In the genomic region with DNA sequence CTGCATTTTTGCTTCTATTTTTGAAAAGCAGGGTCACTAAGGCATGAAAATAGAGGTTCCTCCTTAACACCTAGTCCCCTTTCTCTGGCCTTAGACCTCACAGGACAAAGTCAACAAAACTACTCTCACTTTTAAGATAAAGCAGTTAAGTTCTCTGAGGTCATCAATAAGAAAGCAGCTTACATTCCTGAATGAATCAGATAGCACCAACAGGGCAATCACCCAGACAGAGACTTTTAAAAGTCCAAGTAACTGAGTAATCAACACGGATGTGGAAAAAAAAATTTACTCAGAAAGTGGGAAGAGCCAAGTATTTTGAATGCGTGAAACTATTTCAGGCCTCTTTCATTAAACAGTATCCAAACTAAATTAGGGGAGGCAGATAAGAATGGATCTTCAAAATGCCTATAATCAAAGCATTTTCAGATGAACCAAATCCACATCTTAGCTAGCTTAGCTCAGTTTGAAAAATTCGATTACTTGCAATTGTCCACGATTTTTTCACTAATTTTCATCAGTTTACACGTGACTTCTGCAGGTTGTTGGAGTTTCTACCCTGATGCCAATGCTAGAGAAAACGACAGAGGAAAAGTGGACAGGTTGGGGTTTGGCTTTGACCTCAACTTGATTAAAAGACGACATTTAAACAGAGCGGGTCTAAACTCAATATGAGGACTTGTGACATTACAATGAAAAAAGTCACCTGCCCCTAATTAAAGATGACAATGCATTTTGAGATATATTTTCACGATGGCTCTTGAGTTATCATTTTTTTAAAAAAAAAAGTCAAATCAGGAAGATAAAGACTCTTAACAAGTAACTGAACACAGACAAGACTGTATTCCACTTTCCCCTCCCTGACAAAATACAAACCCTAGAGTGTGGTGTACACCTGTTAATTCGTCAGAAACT, we compare ENCODE assay signal across 9 cellular contexts. TPM values are rescaled to one million over a fixed set of nuclear protein-coding genes. Genes with fewer than 3 reads are reported as not detected.
DNase-seq lines count a peak whose midpoint lies in the region; ATAC-seq and TF ChIP-seq lines count a peak whose summit lies in the region.
"Had no signal": no experiment of that assay in that cellular context is flagged by ENCODE, and none has a peak within 500 bp of the region (broad histone marks: within the 10 kb centered on the region; RNA-seq: fewer than 3 reads in every experiment).

No MANE protein-coding gene starts in this region.

- no peak overlapping the region for H3T11ph ChIP-seq in H9 (ENCODE audit: low read length)

- H3K9me3 Mint-ChIP-seq in H9 (peaks cover 0 to 2% of the 10 kb centered on the region in 2 experiments; a peak in 1 of 5 replicates), activated B cell treated with CpG ODN at 0.5 μM for 24 hours (no peaks in the 10 kb centered on the region)

- DNase-seq in H9 (no peak), activated B cell treated with CpG ODN at 0.5 μM for 24 hours (no peak), COR-L47 (lab: John Stamatoyannopoulos, UW) (no peak), NK-92 (lab: John Stamatoyannopoulos, UW; ENCODE audit: unreplicated experiment) (no peak), NCI-H526 treated with DMSO at 0.1 percent for 48 hours (lab: John Stamatoyannopoulos, UW) (no peak)
- DNase-seq: left cardiac atrium had no signal

- no peak overlapping the region for H3K9ac ChIP-seq in H9 (ENCODE audit: extremely low read depth, insufficient read length, low read length)
- H3K9ac ChIP-seq in iPS-15b (ENCODE audit: low read depth, low read length) = no peak overlapping the region
- peak overlapping the region; percentile 75 to 81 (median 77) for H3K9ac ChIP-seq in skeletal muscle tissue (ENCODE audit: low read depth in 1 of 3, low read length in 3 of 3)

- H3K4me3 Mint-ChIP-seq in H9 (peak overlapping the region; percentile 71 to 83), activated B cell treated with CpG ODN at 0.5 μM for 24 hours (peak overlapping the region; percentile 66)

- CTCF ChIA-PET in activated B cell treated with CpG ODN at 0.5 μM for 24 hours (lab: Charles Lee) = no interaction called here

- no peak overlapping the region for H3K56ac ChIP-seq in H9 (ENCODE audit: insufficient read length, low read depth, low read length)

- no peaks in the 10 kb centered on the region for H3K36me3 ChIP-seq in iPS-15b (ENCODE audit: control insufficient read depth, insufficient read depth, low read length)
- peaks cover 2 to 10% (median 6%) of the 10 kb centered on the region in 3 donors for H3K36me3 ChIP-seq in skeletal muscle tissue (ENCODE audit: control insufficient read depth in 3 of 3, insufficient read depth in 3 of 3, low read length in 3 of 3)

- H3K36me3 Mint-ChIP-seq in H9 (ENCODE audit: insufficient read depth in 1 of 3, low read depth in 3 of 3) (peaks cover 0 to 7% (median 2%) of the 10 kb centered on the region in 3 experiments; a peak in 2 of 7 replicates), activated B cell treated with CpG ODN at 0.5 μM for 24 hours (ENCODE audit: low read depth) (no peaks in the 10 kb centered on the region)

- H2BK5ac ChIP-seq in H9 (ENCODE audit: insufficient read length, low read length) = no peak overlapping the region

- no peak overlapping the region for H4K91ac ChIP-seq in H9 (ENCODE audit: insufficient read length, low read depth, low read length)

- H3K14ac ChIP-seq in H9 (ENCODE audit: insufficient read depth, low read length) = no peak overlapping the region

- H3K27me3 Mint-ChIP-seq in H9 (ENCODE audit: low read depth) = peaks cover 42% of the 10 kb centered on the region
- H3K27me3 Mint-ChIP-seq in activated B cell treated with CpG ODN at 0.5 μM for 24 hours = peaks cover 59% of the 10 kb centered on the region

- no CpG with 5 or more reads among the region's 10 CpGs for WGBS in H9 (ENCODE audit: extremely low coverage, insufficient read length, low lambda C conversion rate)

- H2BK20ac ChIP-seq in H9 (ENCODE audit: low read depth, low read length, poor library complexity, severe bottlenecking) = no peak overlapping the region

- no peaks in the 10 kb centered on the region for H3K23me2 ChIP-seq in H9 (ENCODE audit: insufficient read length, low read depth, low read length, poor library complexity, severe bottlenecking)

- no peak overlapping the region for H2AFZ ChIP-seq in H9 (ENCODE audit: low read length)

- H4K8ac ChIP-seq in H9 (replicated peaks; ENCODE audit: insufficient read length, low read depth, low read length) = no peak overlapping the region

- no peak overlapping the region for H4K5ac ChIP-seq in H9 (ENCODE audit: insufficient read length, low read depth, low read length)

- POLR2A ChIA-PET in activated B cell treated with CpG ODN at 0.5 μM for 24 hours (lab: Charles Lee) = no interaction called here

- H3K27ac ChIP-seq in H9 (ENCODE audit: insufficient read length, low read depth, low read length) (no peak overlapping the region), skeletal muscle tissue (ENCODE audit: low read depth, low read length) (no peak overlapping the region)

- no peak overlapping the region for H3K27ac Mint-ChIP-seq in H9
- no peak overlapping the region for H3K27ac Mint-ChIP-seq in activated B cell treated with CpG ODN at 0.5 μM for 24 hours

- H3K23ac ChIP-seq in H9 (ENCODE audit: insufficient read length, low read depth, low read length) = no peak overlapping the region

- H3K27me3 ChIP-seq in H9 (ENCODE audit: insufficient read depth, low read length) = peaks cover 13% of the 10 kb centered on the region; the same call in 1 of the 2 replicates
- peaks cover 54% of the 10 kb centered on the region for H3K27me3 ChIP-seq in iPS-15b (ENCODE audit: control insufficient read depth, insufficient read depth, low read length)
- no peaks in the 10 kb centered on the region for H3K27me3 ChIP-seq in skeletal muscle tissue (ENCODE audit: control insufficient read depth in 3 of 3, insufficient read depth in 3 of 3, low read length in 3 of 3)

- peak overlapping the region; percentile 54 for H3K4me2 ChIP-seq in H9 (ENCODE audit: insufficient read depth, insufficient read length, low read length)

- H3K4me1 Mint-ChIP-seq in H9 = peaks cover 23 to 24% of the 10 kb centered on the region in 2 experiments
- H3K4me1 Mint-ChIP-seq in activated B cell treated with CpG ODN at 0.5 μM for 24 hours = peaks cover 5% of the 10 kb centered on the region

- H3K4me1 ChIP-seq in H9 (ENCODE audit: insufficient read depth, low read length) = no peaks in the 10 kb centered on the region
- peaks cover 12% of the 10 kb centered on the region for H3K4me1 ChIP-seq in iPS-15b (ENCODE audit: control insufficient read depth, insufficient read depth, low read length)
- H3K4me1 ChIP-seq in skeletal muscle tissue (ENCODE audit: control insufficient read depth in 3 of 3, insufficient read depth in 3 of 3, low read length in 3 of 3) = peaks cover 12 to 16% (median 13%) of the 10 kb centered on the region in 3 donors

- H3K79me2 ChIP-seq in H9 (ENCODE audit: insufficient read depth, low read length) = no peaks in the 10 kb centered on the region

- H3K18ac ChIP-seq in H9 (ENCODE audit: insufficient read length, low read depth, low read length) = no peak overlapping the region

- no peak overlapping the region for H2BK12ac ChIP-seq in H9 (ENCODE audit: insufficient read length, low read depth, low read length)

- H2BK15ac ChIP-seq in H9 (ENCODE audit: low read depth, low read length) = no peak overlapping the region

- intact Hi-C loops in activated B cell treated with CpG ODN at 0.5 μM for 24 hours (cut with micrococcal nuclease) = no loop called here

- no peak overlapping the region for H2BK120ac ChIP-seq in H9 (ENCODE audit: low read depth, low read length, poor library complexity, severe bottlenecking)

- no peak overlapping the region for H3K4ac ChIP-seq in H9 (ENCODE audit: low read depth, low read length)

- peak overlapping the region; percentile 35 for H3K4me3 ChIP-seq in iPS-15b (ENCODE audit: low read depth, low read length)
- H3K4me3 ChIP-seq in skeletal muscle tissue (ENCODE audit: low read length in 3 of 3) = peak overlapping the region; percentile 69 to 73 (median 70)

- no peaks in the 10 kb centered on the region for H3K9me3 ChIP-seq in H9 (ENCODE audit: control insufficient read depth, low read depth, low read length)
- H3K9me3 ChIP-seq in iPS-15b (ENCODE audit: control insufficient read depth, insufficient read depth, low read length) = no peaks in the 10 kb centered on the region
- H3K9me3 ChIP-seq in skeletal muscle tissue (ENCODE audit: control insufficient read depth in 3 of 3, low read length in 3 of 3) = no peaks in the 10 kb centered on the region

- ATAC-seq in activated B cell treated with CpG ODN at 0.5 μM for 24 hours (ENCODE audit: low read depth) = no peak
- no peak for ATAC-seq in HG03097 (IDR thresholded peaks at IDR 0.05; ENCODE audit: low FRiP score, unreplicated experiment)

- TF ChIP-seq CTCF in H9 (conservative IDR thresholded peaks at IDR 0.05) (no peak), activated B cell treated with CpG ODN at 0.5 μM for 24 hours (IDR thresholded peaks at IDR 0.05) (no peak)

- H3K79me1 ChIP-seq in H9 (ENCODE audit: insufficient read depth, low read depth, low read length, poor library complexity, severe bottlenecking) = no peaks in the 10 kb centered on the region

- H4K20me1 ChIP-seq in H9 (ENCODE audit: control insufficient read depth, insufficient read depth, insufficient read length) = no peaks in the 10 kb centered on the region

- H2AK5ac ChIP-seq in H9 (ENCODE audit: insufficient read length, low read length) = no peak overlapping the region

RNA-seq across cellular contexts. Expression of a gene that starts 1.6 kb away (rescaled TPM):
- total RNA-seq in H9 (2021) = 11.6 and 17.7 TPM in 2 replicates
- not detected in 2 replicates for total RNA-seq in activated B cell treated with CpG ODN at 0.5 μM for 24 hours
- 6.8 TPM for total RNA-seq in skeletal muscle tissue

RNA-seq across cellular contexts. Expression of a gene that starts 59.6 kb away (rescaled TPM):
- total RNA-seq in H9 (2021) = 17.1 and 18.5 TPM in 2 replicates
- total RNA-seq in activated B cell treated with CpG ODN at 0.5 μM for 24 hours = 20.7 and 26.1 TPM in 2 replicates
- total RNA-seq in skeletal muscle tissue = 24.0 TPM

Comparison
In these comparisons a context has a peak if more than half of its experiments do, and no peak if none do; other contexts are left out.
1. H3K9ac ChIP-seq: peak in skeletal muscle tissue (3 of 3); none in H9 (single experiment) and iPS-15b (single experiment).